14 cellular contexts compared by ENCODE assay signal in genomic region chr2:133919285-133919684, GRCh38.
A peak's percentile ranks its signal among the peaks of the same experiment; 100 is the strongest.
DNase-seq lines count a peak whose midpoint lies in the region; ATAC-seq lines count a peak whose summit lies in the region.
"Had no signal": no experiment of that assay in that cellular context is flagged by ENCODE, and none has a peak within 500 bp of the region (broad histone marks: within the 10 kb centered on the region; RNA-seq: fewer than 3 reads in every experiment).

No MANE protein-coding gene starts in this region.

- no peaks in the 10 kb centered on the region for H3K27me3 ChIP-seq in right cardiac atrium (ENCODE audit: control insufficient read depth, insufficient read depth)
- H3K27me3 ChIP-seq: BE2C had no signal

- no peak for ATAC-seq in GM21381 (IDR thresholded peaks at IDR 0.05; ENCODE audit: unreplicated experiment)
- no peak for ATAC-seq in right cardiac atrium

- DNase-seq in EL (peak; percentile 2), RKO (ENCODE audit: low spot score) (peak; percentile 9), fibroblast of peridontal ligament (ENCODE audit: extremely low read depth) (peak; percentile 11), right cardiac atrium (no peak), head of caudate nucleus (no peak)
- DNase-seq: BE2C; C1 segment of cervical spinal cord; CD4-positive, CD25-positive, alpha-beta regulatory T cell; GF-D8; KBM-7 had no signal

- WGBS in right cardiac atrium: 56% methylated on average over 3 of the region's 3 CpGs

- no peak overlapping the region for H3K4me3 ChIP-seq in right cardiac atrium (ENCODE audit: low read length)
- H3K4me3 ChIP-seq: HAP-1 had no signal

- intact Hi-C loops in right cardiac atrium (cut with DNase I) (no loop called here), head of caudate nucleus (cut with DNase I) (no loop called here)

- H3K27ac ChIP-seq in right cardiac atrium (ENCODE audit: low read length): no peak overlapping the region
- H3K27ac ChIP-seq: HL-60 had no signal

- H3K4me1 ChIP-seq in right cardiac atrium (ENCODE audit: control insufficient read depth, insufficient read depth, low read length): no peaks in the 10 kb centered on the region
- H3K4me1 ChIP-seq: BE2C, Caco-2, HAP-1 had no signal

- no peaks in the 10 kb centered on the region for H3K9me3 ChIP-seq in right cardiac atrium (ENCODE audit: control insufficient read depth, low read length)
- H3K9me3 ChIP-seq: BE2C, Caco-2, HAP-1 had no signal

Comparison
In these comparisons a context has a peak if more than half of its experiments do, and no peak if none do; other contexts are left out.
1. DNase-seq: peak in EL (single experiment), RKO (single experiment) and fibroblast of peridontal ligament (single experiment); none in right cardiac atrium (0 of 3) and head of caudate nucleus (0 of 42).